6 cellular contexts compared by ENCODE assay signal in genomic region chr1:87046951-87047350, GRCh38.
"Had no signal": no experiment of that assay in that cellular context is flagged by ENCODE, and none has a peak within 500 bp of the region (broad histone marks: within the 10 kb centered on the region; RNA-seq: fewer than 3 reads in every experiment).

No MANE protein-coding gene starts in this region.

- H2AFZ ChIP-seq: GM23248 had no signal

- H3K9ac ChIP-seq: GM23248 had no signal

- H3K27ac ChIP-seq: GM23248, HL-60 had no signal

- H3K4me1 ChIP-seq: HAP-1 had no signal

- FAIRE-seq: HepG2 had no signal

- H3K4me3 ChIP-seq: GM23248, HAP-1 had no signal

- ATAC-seq: HepG2 had no signal

- DNase-seq: GM23248, GOT3, H7 had no signal

- H3K36me3 ChIP-seq: HAP-1 had no signal
